ENCODE assay signal across 13 cellular contexts in genomic region chr4:93132631-93133030, GRCh38.
DNase-seq lines count a peak whose midpoint lies in the region; ATAC-seq and TF ChIP-seq lines count a peak whose summit lies in the region.
"Had no signal": no experiment of that assay in that cellular context is flagged by ENCODE, and none has a peak within 500 bp of the region (broad histone marks: within the 10 kb centered on the region; RNA-seq: fewer than 3 reads in every experiment).

No MANE protein-coding gene starts in this region.

- 42% methylated on average over 6 of the region's 6 CpGs for WGBS in HUES64

- H3K9me3 Mint-ChIP-seq in activated CD4-positive, alpha-beta memory T cell treated with anti-CD3 and anti-CD28 coated beads for 36 hours = no peaks in the 10 kb centered on the region
- H3K9me3 Mint-ChIP-seq: CD8-positive, alpha-beta T cell had no signal

- intact Hi-C loops in activated CD4-positive, alpha-beta memory T cell treated with anti-CD3 and anti-CD28 coated beads for 36 hours (cut with micrococcal nuclease) = no loop called here

- no peaks in the 10 kb centered on the region for H3K36me3 Mint-ChIP-seq in activated CD4-positive, alpha-beta memory T cell treated with anti-CD3 and anti-CD28 coated beads for 36 hours
- H3K36me3 Mint-ChIP-seq: CD14-positive monocyte; CD8-positive, alpha-beta T cell had no signal

- H3K36me3 ChIP-seq in HUES64 (ENCODE audit: insufficient read depth, low read length) (no peaks in the 10 kb centered on the region), BE2C (no peaks in the 10 kb centered on the region)

- DNase-seq in iPS DF 19.7 (ENCODE audit: low read depth, low spot score) (peak; percentile 54), iPS-NIHi11 (ENCODE audit: low spot score) (peak; percentile 12), BE2C (no peak), GOT3 (lab: John Stamatoyannopoulos, UW) (no peak)
- no peak for DNase-seq in activated CD4-positive, alpha-beta memory T cell treated with anti-CD3 and anti-CD28 coated beads for 36 hours
- DNase-seq: CD8-positive, alpha-beta T cell; COR-L47; DMS153; DMS79 treated with DMSO at 0.1 percent for 48 hours; EL had no signal

- H3K4me3 Mint-ChIP-seq in activated CD4-positive, alpha-beta memory T cell treated with anti-CD3 and anti-CD28 coated beads for 36 hours = no peak overlapping the region
- H3K4me3 Mint-ChIP-seq: CD14-positive monocyte; CD8-positive, alpha-beta T cell had no signal

- H3K9me3 ChIP-seq in HUES64 (ENCODE audit: insufficient read depth, low read depth, low read length) (no peaks in the 10 kb centered on the region), BE2C (no peaks in the 10 kb centered on the region)

- POLR2A ChIA-PET in activated CD4-positive, alpha-beta memory T cell treated with anti-CD3 and anti-CD28 coated beads for 36 hours (lab: Charles Lee) = no interaction called here

- H3K4me1 Mint-ChIP-seq in activated CD4-positive, alpha-beta memory T cell treated with anti-CD3 and anti-CD28 coated beads for 36 hours (ENCODE audit: low read depth) = no peaks in the 10 kb centered on the region
- H3K4me1 Mint-ChIP-seq: CD14-positive monocyte had no signal

- H3K27me3 ChIP-seq in HUES64 (ENCODE audit: insufficient read depth, low read length) = no peaks in the 10 kb centered on the region
- H3K27me3 ChIP-seq in BE2C = no peaks in the 10 kb centered on the region

- H3K4me1 ChIP-seq in HUES64 (ENCODE audit: insufficient read depth, low read length) (peaks cover 38% of the 10 kb centered on the region), BE2C (no peaks in the 10 kb centered on the region)

- no peak for ATAC-seq in GM21515 (IDR thresholded peaks at IDR 0.05; ENCODE audit: unreplicated experiment)
- ATAC-seq: CD8-positive, alpha-beta T cell had no signal

- 0 out of 2 replicates have a peak overlapping the region, but pooled peaks have one; percentile 15 for H3K4me3 ChIP-seq in HUES64 (ENCODE audit: low read length)
- H3K4me3 ChIP-seq in BE2C (ENCODE audit: low read depth, low read length) = no peak overlapping the region

- no peak overlapping the region for H3K9ac ChIP-seq in HUES64 (ENCODE audit: low read depth, low read length)

- H3K27ac ChIP-seq in HUES64 (ENCODE audit: low read depth, low read length) = no peak overlapping the region

- CTCF ChIA-PET in activated CD4-positive, alpha-beta memory T cell treated with anti-CD3 and anti-CD28 coated beads for 36 hours (lab: Charles Lee) = no interaction called here

- H3K27me3 Mint-ChIP-seq in activated CD4-positive, alpha-beta memory T cell treated with anti-CD3 and anti-CD28 coated beads for 36 hours = no peaks in the 10 kb centered on the region

- no peak for TF ChIP-seq CTCF in BE2C (IDR thresholded peaks at IDR 0.05; ENCODE audit: low read depth, low read length)

- no peak overlapping the region for H3K27ac Mint-ChIP-seq in activated CD4-positive, alpha-beta memory T cell treated with anti-CD3 and anti-CD28 coated beads for 36 hours
- H3K27ac Mint-ChIP-seq: CD14-positive monocyte; CD8-positive, alpha-beta T cell had no signal

Comparison
In these comparisons a context has a peak if more than half of its experiments do, and no peak if none do; other contexts are left out.
1. DNase-seq: peak in iPS DF 19.7 (single experiment) and iPS-NIHi11 (single experiment); none in activated CD4-positive, alpha-beta memory T cell treated with anti-CD3 and anti-CD28 coated beads for 36 hours (single experiment), BE2C (single experiment) and GOT3 (single experiment).